8 cellular contexts compared by ENCODE assay signal in the genomic region with DNA sequence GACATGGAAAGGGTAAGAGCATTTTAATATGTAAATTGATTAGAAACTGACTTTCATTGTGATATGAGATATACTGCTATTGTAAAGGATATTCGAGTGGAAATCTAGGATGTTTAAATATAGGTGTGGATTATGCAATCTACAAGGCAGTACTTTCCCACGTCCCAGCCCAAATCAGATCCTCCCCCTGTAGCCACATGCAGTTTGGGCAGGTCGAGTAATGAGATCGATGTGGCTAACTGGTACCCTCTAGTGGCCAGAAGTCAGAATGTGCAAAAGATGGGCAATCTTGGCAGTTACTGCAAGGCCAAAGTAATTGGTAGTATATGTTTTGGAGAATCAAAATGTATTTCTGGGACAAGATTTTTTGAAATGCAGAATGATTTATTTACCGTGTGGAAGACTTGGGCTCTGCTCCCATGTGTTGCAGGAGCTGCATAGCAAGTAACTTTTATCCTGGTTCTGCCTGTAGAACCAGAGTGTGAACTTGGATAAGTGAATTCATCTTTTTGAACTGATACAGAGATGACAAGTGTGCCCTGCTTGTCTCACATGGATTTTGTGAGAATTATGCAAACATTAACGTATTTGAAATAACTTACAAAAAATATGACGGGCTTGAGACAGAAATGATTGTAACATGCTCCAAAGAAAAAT.
DNase-seq lines count a peak whose midpoint lies in the region; ATAC-seq and TF ChIP-seq lines count a peak whose summit lies in the region.

No MANE protein-coding gene starts in this region.

- H3K27ac Mint-ChIP-seq in T-helper 17 cell: no peak overlapping the region

- ATAC-seq in GM21447 (IDR thresholded peaks at IDR 0.05; ENCODE audit: unreplicated experiment) (peak; percentile 51), T-helper 17 cell (peak; percentile 65), GM21515 (IDR thresholded peaks at IDR 0.05; ENCODE audit: unreplicated experiment) (no peak)

- no peaks in the 10 kb centered on the region for H3K27me3 ChIP-seq in MM.1S (replicated peaks; ENCODE audit: insufficient read depth, low read length)

- H3K79me2 ChIP-seq in MM.1S (ENCODE audit: low read length): no peaks in the 10 kb centered on the region

- no peaks in the 10 kb centered on the region for H3K9me2 ChIP-seq in MM.1S (replicated peaks; ENCODE audit: insufficient read depth, low read length)

- no peaks in the 10 kb centered on the region for H3F3A ChIP-seq in MM.1S (ENCODE audit: insufficient read depth, low read length)

- no peaks in the 10 kb centered on the region for H4K20me1 ChIP-seq in MM.1S (ENCODE audit: insufficient read depth, low read length)

- no peak overlapping the region for H3K27ac ChIP-seq in MM.1S (ENCODE audit: low read length)

- no peak overlapping the region for H2AFZ ChIP-seq in MM.1S (ENCODE audit: low read length)

- no peaks in the 10 kb centered on the region for H3K9me3 ChIP-seq in MM.1S (replicated peaks; ENCODE audit: insufficient read depth, low read length)
- no peaks in the 10 kb centered on the region for H3K9me3 ChIP-seq in T-helper 17 cell (ENCODE audit: control insufficient read depth, low read length, poor library complexity, severe bottlenecking)

- no peaks in the 10 kb centered on the region for H3K36me3 ChIP-seq in MM.1S (replicated peaks; ENCODE audit: insufficient read depth, low read length)

- TF ChIP-seq CTCF in MM.1S (IDR thresholded peaks at IDR 0.05; ENCODE audit: low read length): peak; percentile 85

- no peaks in the 10 kb centered on the region for H3K4me1 ChIP-seq in MM.1S (ENCODE audit: low read length)

- H3K4me3 Mint-ChIP-seq in T-helper 17 cell: no peak overlapping the region

- no peaks in the 10 kb centered on the region for H3K36me3 Mint-ChIP-seq in T-helper 17 cell (ENCODE audit: low read depth)

- no peak overlapping the region for H3K9ac ChIP-seq in MM.1S (ENCODE audit: low read length)

- peaks cover 43% of the 10 kb centered on the region for H3K27me3 Mint-ChIP-seq in T-helper 17 cell

- no peak overlapping the region for H3K4me2 ChIP-seq in MM.1S (ENCODE audit: low read depth, low read length)

- H3K4me3 ChIP-seq in MM.1S (ENCODE audit: low read length): no peak overlapping the region

- no peaks in the 10 kb centered on the region for H3K4me1 Mint-ChIP-seq in T-helper 17 cell

- DNase-seq in DMS53 (lab: John Stamatoyannopoulos, UW) (peak; percentile 72), MM.1S (peak; percentile 62), T-helper 17 cell (no peak), cerebellum (ENCODE audit: low spot score) (peak; percentile 74), kidney tubule cell (ENCODE audit: low spot score) (peak; percentile 59)
- DNase-seq in stimulated activated CD4-positive, alpha-beta T cell treated with anti-CD3 and anti-CD28 coated beads, Interleukin-2, amount 100 ng/mL, for 48 hours: peak; percentile 36 to 42

Comparison
In these comparisons a context has a peak if more than half of its experiments do, and no peak if none do; other contexts are left out.
1. DNase-seq: peak in DMS53 (single experiment), MM.1S (single experiment), cerebellum (single experiment), kidney tubule cell (single experiment) and stimulated activated CD4-positive, alpha-beta T cell treated with anti-CD3 and anti-CD28 coated beads, Interleukin-2, amount 100 ng/mL, for 48 hours (2 of 2); none in T-helper 17 cell (0 of 3).